1 cellular context compared by ENCODE assay signal in genomic region chr3:141402476-141403171, GRCh38.
A peak's percentile ranks its signal among the peaks of the same experiment; 100 is the strongest.
TF ChIP-seq lines count a peak whose summit lies in the region.

No MANE protein-coding gene starts in this region.

TF ChIP-seq in H1, 55 proteins besides CTCF, POLR2A, EP300 and RAD21:
- peak; percentile 46 for TF ChIP-seq PHF8 (conservative IDR thresholded peaks at IDR 0.05; ENCODE audit: low read depth, low read length)
- TF ChIP-seq RBBP5 (IDR thresholded peaks at IDR 0.05; ENCODE audit: borderline replicate concordance, low read depth, low read length), result peak; percentile 68; the same call in 1 of the 2 replicates
- no peak for TF ChIP-seq EZH2 (IDR thresholded peaks at IDR 0.05; ENCODE audit: low read depth, low read length, severe bottlenecking)
- TF ChIP-seq RXRA (IDR thresholded peaks at IDR 0.05; ENCODE audit: insufficient read depth, low read depth, low read length), result no peak
- no peak for TF ChIP-seq BCL11A (IDR thresholded peaks at IDR 0.05; ENCODE audit: low read depth in 2 of 2, low read length in 2 of 2)
- peak; percentile 75; the same call in 1 of the 2 replicates for TF ChIP-seq TEAD4 (IDR thresholded peaks at IDR 0.05; ENCODE audit: low read depth, low read length)
- no peak for TF ChIP-seq TCF12 (IDR thresholded peaks at IDR 0.05; ENCODE audit: low read depth, low read length)
- no peak for TF ChIP-seq POU5F1 (IDR thresholded peaks at IDR 0.05; ENCODE audit: low read depth, low read length)
- peak in 1 of 2 experiments; percentile 29; a peak in 1 of 4 replicates for TF ChIP-seq SIN3A (conservative IDR thresholded peaks at IDR 0.05 in 1 of 2, IDR thresholded peaks at IDR 0.05 in 1 of 2; ENCODE audit: low read depth in 1 of 2, low read length in 2 of 2)
- peak; percentile 33; the same call in 1 of the 2 replicates for TF ChIP-seq TAF1 (IDR thresholded peaks at IDR 0.05; ENCODE audit: low read depth, low read length)
- peak; percentile 52 for TF ChIP-seq KDM4A (IDR thresholded peaks at IDR 0.05; ENCODE audit: low read depth, low read length, severe bottlenecking)
